In genomic region chr3:120348981-120349818, GRCh38 we compare ENCODE assay signal across 8 cellular contexts. TPM values are rescaled to one million over a fixed set of nuclear protein-coding genes. Genes with fewer than 3 reads are reported as not detected.
DNase-seq lines count a peak whose midpoint lies in the region; ATAC-seq and TF ChIP-seq lines count a peak whose summit lies in the region.

TSS of gene LRRC58 (minus strand) at chr3:120349354. CDS start at chr3:120349243, 111 bp downstream.

- H3K27me3 ChIP-seq in right atrium auricular region (no peaks in the 10 kb centered on the region), uterus (no peaks in the 10 kb centered on the region)

- peak within 1 kb of the TSS; percentile 81 for H3K27ac Mint-ChIP-seq in T-helper 17 cell

- peaks cover 36% of the 10 kb centered on the region for H3K4me1 Mint-ChIP-seq in T-helper 17 cell

- peaks cover 0 to 22% of the 10 kb centered on the region in 2 donors for H3K4me1 ChIP-seq in right atrium auricular region
- no peaks in the 10 kb centered on the region for H3K4me1 ChIP-seq in uterus

- intact Hi-C loops in uterus (cut with DNase I; ENCODE audit: low total_unique reads) = no loop called here

- H3K27ac ChIP-seq in angular gyrus (ENCODE audit: low read depth, low read length) (peak within 1 kb of the TSS; percentile 95), right atrium auricular region (peak within 1 kb of the TSS; percentile 94 to 95), uterus (peak within 1 kb of the TSS; percentile 93 to 98)

- H3K36me3 Mint-ChIP-seq in T-helper 17 cell (ENCODE audit: low read depth) = peaks cover 4% of the 10 kb centered on the region

- DNase-seq in NCI-H1694 treated with DMSO at 0.1 percent for 48 hours (lab: John Stamatoyannopoulos, UW) = peak; percentile 79
- DNase-seq in T-helper 17 cell = peak; percentile 84 to 89 (median 89)
- peak; percentile 90 for DNase-seq in right atrium auricular region (ENCODE audit: low spot score)
- DNase-seq in putamen (ENCODE audit: low spot score) = peak; percentile 90
- peak; percentile 85 to 91 for DNase-seq in uterus

- H3K4me3 Mint-ChIP-seq in T-helper 17 cell = peak within 1 kb of the TSS; percentile 90

- no peaks in the 10 kb centered on the region for H3K9me3 ChIP-seq in T-helper 17 cell (ENCODE audit: control insufficient read depth, low read length, poor library complexity, severe bottlenecking)
- H3K9me3 ChIP-seq in right atrium auricular region = no peaks in the 10 kb centered on the region
- H3K9me3 ChIP-seq in uterus = no peaks in the 10 kb centered on the region

- peaks cover 6% of the 10 kb centered on the region for H3K27me3 Mint-ChIP-seq in T-helper 17 cell

- peak in 1 of 2 donors; percentile 57 for TF ChIP-seq CTCF in right atrium auricular region (IDR thresholded peaks at IDR 0.05)
- TF ChIP-seq CTCF in uterus (IDR thresholded peaks at IDR 0.05) = peak; percentile 16 to 45 (median 26)

- no peaks in the 10 kb centered on the region for H3K36me3 ChIP-seq in right atrium auricular region
- no peaks in the 10 kb centered on the region for H3K36me3 ChIP-seq in uterus

- ATAC-seq in GM18502 (IDR thresholded peaks at IDR 0.05; ENCODE audit: poor library complexity, unreplicated experiment) (peak; percentile 88), HG02943 (IDR thresholded peaks at IDR 0.05; ENCODE audit: low read depth, unreplicated experiment) (peak; percentile 84), T-helper 17 cell (peak; percentile 92)

- TF ChIP-seq POLR2A in uterus (IDR thresholded peaks at IDR 0.05) = peak; percentile 79 to 94

- H3K4me3 ChIP-seq in right atrium auricular region (peak within 1 kb of the TSS; percentile 81 to 93), uterus (peak within 1 kb of the TSS; percentile 76 to 92)

RNA-seq across cellular contexts. Expression of gene LRRC58, which starts in this region (rescaled TPM):
- total RNA-seq in T-helper 17 cell (10 to 100 TPM; 14.1 to 15.4 TPM), right atrium auricular region (10 to 100 TPM; 15.9 to 17.5 TPM), uterus (10 to 100 TPM; 19.1 to 78.1 (median 35.8) TPM)

Comparison
In these comparisons a context has a peak if more than half of its experiments do, and no peak if none do; other contexts are left out.
1. Peak in every context shown above with its lines: DNase-seq, ATAC-seq, H3K4me3 ChIP-seq and H3K27ac ChIP-seq.